In genomic region chr6:142947702-142948480, GRCh38 we compare ENCODE assay signal across 8 cellular contexts.
DNase-seq lines count a peak whose midpoint lies in the region; ATAC-seq and TF ChIP-seq lines count a peak whose summit lies in the region.

No MANE protein-coding gene starts in this region.

- H3K9me3 ChIP-seq in iPS-18a (ENCODE audit: control insufficient read depth, low read depth, low read length) = no peaks in the 10 kb centered on the region

- DNase-seq in GM20000 (ENCODE audit: low spot score) = peak; percentile 72
- peak; percentile 51 for DNase-seq in activated naive CD4-positive, alpha-beta T cell treated with anti-CD3 and anti-CD28 coated beads, Interleukin-2, amount 10 ng/mL, durations not matched to agents 7 days and 5 days
- no peak for DNase-seq in stimulated activated naive CD8-positive, alpha-beta T cell treated with anti-CD3 and anti-CD28 coated beads, Interleukin-15, amount 100 ng/mL, for 72 hours
- no peak for DNase-seq in NCI-H1694 treated with DMSO at 0.1 percent for 48 hours (lab: John Stamatoyannopoulos, UW)
- no peak for DNase-seq in globus pallidus (ENCODE audit: low spot score)

- H3K27me3 ChIP-seq in iPS-18a (ENCODE audit: control insufficient read depth, insufficient read depth, low read length) = peaks cover 12% of the 10 kb centered on the region

- H3K4me1 ChIP-seq in iPS-18a (ENCODE audit: control insufficient read depth, low read depth, low read length) = peaks cover 10% of the 10 kb centered on the region

- peak overlapping the region; percentile 92 for H3K27ac Mint-ChIP-seq in activated naive CD4-positive, alpha-beta T cell treated with anti-CD3 and anti-CD28 coated beads, Interleukin-2, amount 10 ng/mL, durations not matched to agents 7 days and 5 days
- peak overlapping the region; percentile 96 to 98 for H3K27ac Mint-ChIP-seq in stimulated activated naive CD8-positive, alpha-beta T cell treated with anti-CD3 and anti-CD28 coated beads, Interleukin-15, amount 100 ng/mL, for 72 hours

- peak overlapping the region; percentile 81 for H3K9ac ChIP-seq in iPS-18a (ENCODE audit: low read length)

- TF ChIP-seq CTCF in GM20000 (IDR thresholded peaks at IDR 0.05; ENCODE audit: extremely low read depth, missing control alignments) = no peak

- H3K27me3 Mint-ChIP-seq in activated naive CD4-positive, alpha-beta T cell treated with anti-CD3 and anti-CD28 coated beads, Interleukin-2, amount 10 ng/mL, durations not matched to agents 7 days and 5 days = no peaks in the 10 kb centered on the region
- H3K27me3 Mint-ChIP-seq in stimulated activated naive CD8-positive, alpha-beta T cell treated with anti-CD3 and anti-CD28 coated beads, Interleukin-15, amount 100 ng/mL, for 72 hours = no peaks in the 10 kb centered on the region

- peaks cover 21% of the 10 kb centered on the region for H3K4me1 Mint-ChIP-seq in activated naive CD4-positive, alpha-beta T cell treated with anti-CD3 and anti-CD28 coated beads, Interleukin-2, amount 10 ng/mL, durations not matched to agents 7 days and 5 days
- peaks cover 30% of the 10 kb centered on the region for H3K4me1 Mint-ChIP-seq in stimulated activated naive CD8-positive, alpha-beta T cell treated with anti-CD3 and anti-CD28 coated beads, Interleukin-15, amount 100 ng/mL, for 72 hours

- CTCF ChIA-PET in activated naive CD4-positive, alpha-beta T cell treated with anti-CD3 and anti-CD28 coated beads, Interleukin-2, amount 10 ng/mL, durations not matched to agents 7 days and 5 days (lab: Charles Lee) = no interaction called here

- H3K4me3 ChIP-seq in GM08714 (ENCODE audit: low read length) (peak overlapping the region; percentile 76), iPS-18a (ENCODE audit: low read length) (peak overlapping the region; percentile 87)

- H3K36me3 Mint-ChIP-seq in activated naive CD4-positive, alpha-beta T cell treated with anti-CD3 and anti-CD28 coated beads, Interleukin-2, amount 10 ng/mL, durations not matched to agents 7 days and 5 days = peaks cover 4% of the 10 kb centered on the region

- ATAC-seq in HG03521 (IDR thresholded peaks at IDR 0.05; ENCODE audit: unreplicated experiment) = peak; percentile 21
- peak; percentile 3 for ATAC-seq in stimulated activated naive CD8-positive, alpha-beta T cell treated with anti-CD3 and anti-CD28 coated beads, Interleukin-15, amount 100 ng/mL, for 72 hours

- no peak overlapping the region for H3K27ac ChIP-seq in iPS-18a (ENCODE audit: low read length)

- no peaks in the 10 kb centered on the region for H3K9me3 Mint-ChIP-seq in activated naive CD4-positive, alpha-beta T cell treated with anti-CD3 and anti-CD28 coated beads, Interleukin-2, amount 10 ng/mL, durations not matched to agents 7 days and 5 days
- no peaks in the 10 kb centered on the region for H3K9me3 Mint-ChIP-seq in stimulated activated naive CD8-positive, alpha-beta T cell treated with anti-CD3 and anti-CD28 coated beads, Interleukin-15, amount 100 ng/mL, for 72 hours

- no peaks in the 10 kb centered on the region for H3K36me3 ChIP-seq in iPS-18a (ENCODE audit: control insufficient read depth, low read depth, low read length)

- H3K4me3 Mint-ChIP-seq in activated naive CD4-positive, alpha-beta T cell treated with anti-CD3 and anti-CD28 coated beads, Interleukin-2, amount 10 ng/mL, durations not matched to agents 7 days and 5 days = peak overlapping the region; percentile 75
- peak overlapping the region; percentile 85 to 98 for H3K4me3 Mint-ChIP-seq in stimulated activated naive CD8-positive, alpha-beta T cell treated with anti-CD3 and anti-CD28 coated beads, Interleukin-15, amount 100 ng/mL, for 72 hours

Comparison
In these comparisons a context has a peak if more than half of its experiments do, and no peak if none do; other contexts are left out.
1. DNase-seq: peak in GM20000 (single experiment) and activated naive CD4-positive, alpha-beta T cell treated with anti-CD3 and anti-CD28 coated beads, Interleukin-2, amount 10 ng/mL, durations not matched to agents 7 days and 5 days (single experiment); none in stimulated activated naive CD8-positive, alpha-beta T cell treated with anti-CD3 and anti-CD28 coated beads, Interleukin-15, amount 100 ng/mL, for 72 hours (0 of 2), NCI-H1694 treated with DMSO at 0.1 percent for 48 hours (single experiment) and globus pallidus (single experiment).